9 cellular contexts compared by ENCODE assay signal in genomic region chr4:147799986-147800555, GRCh38.
DNase-seq lines count a peak whose midpoint lies in the region; ATAC-seq and TF ChIP-seq lines count a peak whose summit lies in the region.
"Had no signal": no experiment of that assay in that cellular context is flagged by ENCODE, and none has a peak within 500 bp of the region (broad histone marks: within the 10 kb centered on the region; RNA-seq: fewer than 3 reads in every experiment).

No MANE protein-coding gene starts in this region.

- H3K27ac ChIP-seq in left ventricle myocardium inferior (replicated peaks): peak overlapping the region; percentile 51
- H3K27ac ChIP-seq: neutrophil had no signal

- TF ChIP-seq CTCF in left ventricle myocardium inferior (IDR thresholded peaks at IDR 0.05; ENCODE audit: borderline replicate concordance): no peak

- H3K9me3 ChIP-seq in left ventricle myocardium inferior (replicated peaks): no peaks in the 10 kb centered on the region
- H3K9me3 ChIP-seq: neutrophil had no signal

- peaks cover 64% of the 10 kb centered on the region for H3K4me1 ChIP-seq in left ventricle myocardium inferior

- intact Hi-C loops in left ventricle myocardium inferior (cut with micrococcal nuclease): no loop called here

- DNase-seq in GM19240 (ENCODE audit: insufficient read length, low spot score) (peak; percentile 50), left ventricle myocardium inferior (no peak), retina (no peak), midbrain (lab: John Stamatoyannopoulos, UW) (no peak), NCI-H82 treated with DMSO at 0.1 percent for 48 hours (lab: John Stamatoyannopoulos, UW; ENCODE audit: unreplicated experiment) (no peak)
- DNase-seq in activated CD4-positive, CD25-positive, alpha-beta regulatory T cell treated with anti-CD3 and anti-CD28 coated beads, Interleukin-2, amount 50 U/mL, for 72 hours: peak; percentile 44
- peak; percentile 56 for DNase-seq in stimulated activated naive CD4-positive, alpha-beta T cell treated with Interleukin-2 at 50 U/mL for 16 hours (lab: John Stamatoyannopoulos, UW)

- no peaks in the 10 kb centered on the region for H3K36me3 ChIP-seq in left ventricle myocardium inferior
- H3K36me3 ChIP-seq: neutrophil had no signal

- peak; percentile 97 for ATAC-seq in HG03095 (IDR thresholded peaks at IDR 0.05; ENCODE audit: unreplicated experiment)

- no peak overlapping the region for H3K4me3 ChIP-seq in left ventricle myocardium inferior

- no peaks in the 10 kb centered on the region for H3K27me3 ChIP-seq in left ventricle myocardium inferior (ENCODE audit: low read depth)
- H3K27me3 ChIP-seq: neutrophil had no signal

Comparison
In these comparisons a context has a peak if more than half of its experiments do, and no peak if none do; other contexts are left out.
1. DNase-seq: peak in GM19240 (single experiment), activated CD4-positive, CD25-positive, alpha-beta regulatory T cell treated with anti-CD3 and anti-CD28 coated beads, Interleukin-2, amount 50 U/mL, for 72 hours (single experiment) and stimulated activated naive CD4-positive, alpha-beta T cell treated with Interleukin-2 at 50 U/mL for 16 hours (single experiment); none in left ventricle myocardium inferior (single experiment), retina (single experiment), midbrain (single experiment) and NCI-H82 treated with DMSO at 0.1 percent for 48 hours (single experiment).